ENCODE assay signal across 16 cellular contexts in the genomic region with DNA sequence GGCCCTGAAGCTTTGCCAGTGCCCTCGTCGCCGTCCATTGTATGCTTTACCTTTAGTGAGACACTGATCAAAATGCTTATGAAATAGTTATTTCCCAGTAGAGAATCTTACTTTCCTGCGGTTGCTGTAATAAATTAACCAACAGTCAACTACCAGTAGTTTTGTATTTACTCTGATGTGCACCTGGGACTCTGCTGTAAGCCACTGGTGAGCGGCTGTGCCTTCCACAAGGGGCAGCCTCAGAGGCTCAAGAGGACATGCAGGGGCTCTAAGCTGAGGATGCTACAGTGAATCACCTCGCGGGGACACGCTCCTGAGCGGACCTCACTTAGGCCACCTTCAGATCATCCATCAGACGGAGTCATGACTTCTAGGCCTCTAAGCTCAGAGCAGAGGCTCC.
DNase-seq lines count a peak whose midpoint lies in the region; ATAC-seq and TF ChIP-seq lines count a peak whose summit lies in the region.
"Had no signal": no experiment of that assay in that cellular context is flagged by ENCODE, and none has a peak within 500 bp of the region (broad histone marks: within the 10 kb centered on the region; RNA-seq: fewer than 3 reads in every experiment).

No MANE protein-coding gene starts in this region.

- no peak for TF ChIP-seq RAD21 in liver (IDR thresholded peaks at IDR 0.05)

- CTCF ChIA-PET in PC-9 (lab: Charles Lee), result no interaction called here

- TF ChIP-seq CTCF in liver (IDR thresholded peaks at IDR 0.05; ENCODE audit: low read depth, low read length, missing input control) (peak; percentile 16), PC-9 (conservative IDR thresholded peaks at IDR 0.05) (no peak)

- H3K4me1 ChIP-seq in liver (ENCODE audit: control insufficient read depth in 4 of 4, insufficient read depth in 4 of 4, low read length in 3 of 4), result peaks cover 0 to 7% (median 2%) of the 10 kb centered on the region in 4 donors
- no peaks in the 10 kb centered on the region for H3K4me1 ChIP-seq in PC-9 (replicated peaks; ENCODE audit: insufficient read depth)
- H3K4me1 ChIP-seq: breast epithelium had no signal

- H3K4me3 ChIP-seq in H7 (ENCODE audit: insufficient read depth, low read depth, low read length) (no peak overlapping the region), liver (ENCODE audit: low read depth in 1 of 3, low read length in 3 of 3) (no peak overlapping the region), PC-9 (no peak overlapping the region)
- H3K4me3 ChIP-seq: breast epithelium had no signal

- no peak overlapping the region for H2AFZ ChIP-seq in PC-9

- H3K4me2 ChIP-seq in PC-9, result no peak overlapping the region

- no TSS peak for BruUV-seq in PC-9 (replicated peaks; lab: Mats Ljungman, UMichigan)

- no peaks in the 10 kb centered on the region for H3K79me2 ChIP-seq in PC-9 (ENCODE audit: low read depth)

- H3K9me2 ChIP-seq in PC-9 (ENCODE audit: insufficient read depth), result no peaks in the 10 kb centered on the region

- no peaks in the 10 kb centered on the region for H3F3A ChIP-seq in PC-9 (ENCODE audit: insufficient read depth, low read depth)

- H3K27ac ChIP-seq in liver (ENCODE audit: low read depth in 1 of 2, low read length in 2 of 2), result no peak overlapping the region
- H3K27ac ChIP-seq in PC-9, result no peak overlapping the region
- H3K27ac ChIP-seq: breast epithelium, epithelial cell of prostate had no signal

- no peaks in the 10 kb centered on the region for H3K9me3 ChIP-seq in liver (ENCODE audit: control insufficient read depth in 4 of 4, low read length in 3 of 4)
- no peaks in the 10 kb centered on the region for H3K9me3 ChIP-seq in PC-9 (ENCODE audit: insufficient read depth, low read depth)
- H3K9me3 ChIP-seq: breast epithelium had no signal

- ATAC-seq in GM18907 (IDR thresholded peaks at IDR 0.05; ENCODE audit: unreplicated experiment), result peak; percentile 85
- ATAC-seq in HG03378 (IDR thresholded peaks at IDR 0.05; ENCODE audit: unreplicated experiment), result peak; percentile 78
- ATAC-seq: activated CD4-positive, alpha-beta T cell treated with anti-CD3 and anti-CD28 coated beads for 36 hours; CD8-positive, alpha-beta T cell; stimulated activated naive B cell treated with anti-CD40 and anti-IgM and Interleukin-4, amounts not matched to agents 10 μg/mL and 1 μg/mL and 100 μg/mL, for 72 hours had no signal

- no peak overlapping the region for H3K9ac ChIP-seq in liver (ENCODE audit: low read depth in 1 of 2, low read length in 2 of 2)

- POLR2A ChIA-PET in PC-9 (lab: Charles Lee; ENCODE audit: unreplicated experiment), result no interaction called here

- H3K27me3 ChIP-seq in H7 (ENCODE audit: control insufficient read depth, insufficient read depth, low read length), result no peaks in the 10 kb centered on the region
- H3K27me3 ChIP-seq in liver (ENCODE audit: control insufficient read depth in 4 of 4, insufficient read depth in 4 of 4, low read length in 3 of 4), result no peaks in the 10 kb centered on the region
- H3K27me3 ChIP-seq in PC-9 (ENCODE audit: insufficient read depth, low read depth), result no peaks in the 10 kb centered on the region
- H3K27me3 ChIP-seq: breast epithelium had no signal

- peak; percentile 54 for DNase-seq in H7
- DNase-seq in stimulated activated CD4-positive, alpha-beta T cell treated with anti-CD3 and anti-CD28 coated beads, Interleukin-2, amount 100 ng/mL, for 48 hours, result no peak
- DNase-seq in PC-9, result no peak
- DNase-seq in central memory CD4-positive, alpha-beta T cell, result no peak
- no peak for DNase-seq in NK-92 (lab: John Stamatoyannopoulos, UW; ENCODE audit: unreplicated experiment)
- DNase-seq: activated CD4-positive, alpha-beta T cell treated with anti-CD3 and anti-CD28 coated beads for 36 hours; activated gamma-delta T cell; NCI-H1436 treated with DMSO at 0.1 percent for 48 hours; posterior cingulate gyrus; stimulated activated naive B cell treated with anti-CD40 and anti-IgM and Interleukin-4, amounts not matched to agents 10 μg/mL and 1 μg/mL and 100 μg/mL, for 72 hours had no signal

- no peaks in the 10 kb centered on the region for H4K20me1 ChIP-seq in PC-9 (ENCODE audit: insufficient read depth)

- intact Hi-C loops in PC-9 (cut with micrococcal nuclease; ENCODE audit: unreplicated experiment), result no loop called here

- WGBS in liver, result 55% methylated on average over 10 of the region's 10 CpGs

- H3K36me3 ChIP-seq in H7 (replicated peaks; ENCODE audit: control insufficient read depth, insufficient read depth, low read length) (no peaks in the 10 kb centered on the region), liver (ENCODE audit: control insufficient read depth in 4 of 4, insufficient read depth in 3 of 4, low read depth in 1 of 4, low read length in 3 of 4) (no peaks in the 10 kb centered on the region), PC-9 (ENCODE audit: low read depth) (no peaks in the 10 kb centered on the region)
- H3K36me3 ChIP-seq: breast epithelium had no signal

TF ChIP-seq in liver, 16 proteins besides CTCF, POLR2A, EP300 and RAD21:
- TF ChIP-seq HNF4A (conservative IDR thresholded peaks at IDR 0.05), result peak; percentile 72 to 73
- peak; percentile 49 for TF ChIP-seq FOXA2 (IDR thresholded peaks at IDR 0.05)
- TF ChIP-seq RXRA (IDR thresholded peaks at IDR 0.05), result peak; percentile 35 to 56
- TF ChIP-seq, protein P1, sequence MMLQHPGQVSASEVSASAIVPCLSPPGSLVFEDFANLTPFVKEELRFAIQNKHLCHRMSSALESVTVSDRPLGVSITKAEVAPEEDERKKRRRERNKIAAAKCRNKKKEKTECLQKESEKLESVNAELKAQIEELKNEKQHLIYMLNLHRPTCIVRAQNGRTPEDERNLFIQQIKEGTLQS (IDR thresholded peaks at IDR 0.05), result no peak
- no peak for TF ChIP-seq NR2F2 (IDR thresholded peaks at IDR 0.05)
- TF ChIP-seq, protein P2, sequence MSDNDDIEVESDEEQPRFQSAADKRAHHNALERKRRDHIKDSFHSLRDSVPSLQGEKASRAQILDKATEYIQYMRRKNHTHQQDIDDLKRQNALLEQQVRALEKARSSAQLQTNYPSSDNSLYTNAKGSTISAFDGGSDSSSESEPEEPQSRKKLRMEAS (IDR thresholded peaks at IDR 0.05), result no peak
- TF ChIP-seq YY1 (IDR thresholded peaks at IDR 0.05), result peak; percentile 51
- TF ChIP-seq EGR1 (IDR thresholded peaks at IDR 0.05; ENCODE audit: low read depth in 2 of 2), result no peak
- TF ChIP-seq, protein P3, sequence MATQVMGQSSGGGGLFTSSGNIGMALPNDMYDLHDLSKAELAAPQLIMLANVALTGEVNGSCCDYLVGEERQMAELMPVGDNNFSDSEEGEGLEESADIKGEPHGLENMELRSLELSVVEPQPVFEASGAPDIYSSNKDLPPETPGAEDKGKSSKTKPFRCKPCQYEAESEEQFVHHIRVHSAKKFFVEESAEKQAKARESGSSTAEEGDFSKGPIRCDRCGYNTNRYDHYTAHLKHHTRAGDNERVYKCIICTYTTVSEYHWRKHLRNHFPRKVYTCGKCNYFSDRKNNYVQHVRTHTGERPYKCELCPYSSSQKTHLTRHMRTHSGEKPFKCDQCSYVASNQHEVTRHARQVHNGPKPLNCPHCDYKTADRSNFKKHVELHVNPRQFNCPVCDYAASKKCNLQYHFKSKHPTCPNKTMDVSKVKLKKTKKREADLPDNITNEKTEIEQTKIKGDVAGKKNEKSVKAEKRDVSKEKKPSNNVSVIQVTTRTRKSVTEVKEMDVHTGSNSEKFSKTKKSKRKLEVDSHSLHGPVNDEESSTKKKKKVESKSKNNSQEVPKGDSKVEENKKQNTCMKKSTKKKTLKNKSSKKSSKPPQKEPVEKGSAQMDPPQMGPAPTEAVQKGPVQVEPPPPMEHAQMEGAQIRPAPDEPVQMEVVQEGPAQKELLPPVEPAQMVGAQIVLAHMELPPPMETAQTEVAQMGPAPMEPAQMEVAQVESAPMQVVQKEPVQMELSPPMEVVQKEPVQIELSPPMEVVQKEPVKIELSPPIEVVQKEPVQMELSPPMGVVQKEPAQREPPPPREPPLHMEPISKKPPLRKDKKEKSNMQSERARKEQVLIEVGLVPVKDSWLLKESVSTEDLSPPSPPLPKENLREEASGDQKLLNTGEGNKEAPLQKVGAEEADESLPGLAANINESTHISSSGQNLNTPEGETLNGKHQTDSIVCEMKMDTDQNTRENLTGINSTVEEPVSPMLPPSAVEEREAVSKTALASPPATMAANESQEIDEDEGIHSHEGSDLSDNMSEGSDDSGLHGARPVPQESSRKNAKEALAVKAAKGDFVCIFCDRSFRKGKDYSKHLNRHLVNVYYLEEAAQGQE (IDR thresholded peaks at IDR 0.05), result no peak
- no peak for TF ChIP-seq TAF1 (conservative IDR thresholded peaks at IDR 0.05)
- no peak for TF ChIP-seq GABPA (IDR thresholded peaks at IDR 0.05 in 1 of 2, conservative IDR thresholded peaks at IDR 0.05 in 1 of 2)
- no peak for TF ChIP-seq HNF4G (IDR thresholded peaks at IDR 0.05)
- TF ChIP-seq, protein P4, sequence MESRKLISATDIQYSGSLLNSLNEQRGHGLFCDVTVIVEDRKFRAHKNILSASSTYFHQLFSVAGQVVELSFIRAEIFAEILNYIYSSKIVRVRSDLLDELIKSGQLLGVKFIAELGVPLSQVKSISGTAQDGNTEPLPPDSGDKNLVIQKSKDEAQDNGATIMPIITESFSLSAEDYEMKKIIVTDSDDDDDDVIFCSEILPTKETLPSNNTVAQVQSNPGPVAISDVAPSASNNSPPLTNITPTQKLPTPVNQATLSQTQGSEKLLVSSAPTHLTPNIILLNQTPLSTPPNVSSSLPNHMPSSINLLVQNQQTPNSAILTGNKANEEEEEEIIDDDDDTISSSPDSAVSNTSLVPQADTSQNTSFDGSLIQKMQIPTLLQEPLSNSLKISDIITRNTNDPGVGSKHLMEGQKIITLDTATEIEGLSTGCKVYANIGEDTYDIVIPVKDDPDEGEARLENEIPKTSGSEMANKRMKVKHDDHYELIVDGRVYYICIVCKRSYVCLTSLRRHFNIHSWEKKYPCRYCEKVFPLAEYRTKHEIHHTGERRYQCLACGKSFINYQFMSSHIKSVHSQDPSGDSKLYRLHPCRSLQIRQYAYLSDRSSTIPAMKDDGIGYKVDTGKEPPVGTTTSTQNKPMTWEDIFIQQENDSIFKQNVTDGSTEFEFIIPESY (IDR thresholded peaks at IDR 0.05), result no peak
- peak; percentile 44 for TF ChIP-seq FOXA1 (IDR thresholded peaks at IDR 0.05)
- peak in 1 of 2 donors; percentile 39 for TF ChIP-seq JUND (IDR thresholded peaks at IDR 0.05)
- peak; percentile 83 for TF ChIP-seq SP1 (IDR thresholded peaks at IDR 0.05)
